Comparison of ENCODE assay signal across 21 cellular contexts in the genomic region with DNA sequence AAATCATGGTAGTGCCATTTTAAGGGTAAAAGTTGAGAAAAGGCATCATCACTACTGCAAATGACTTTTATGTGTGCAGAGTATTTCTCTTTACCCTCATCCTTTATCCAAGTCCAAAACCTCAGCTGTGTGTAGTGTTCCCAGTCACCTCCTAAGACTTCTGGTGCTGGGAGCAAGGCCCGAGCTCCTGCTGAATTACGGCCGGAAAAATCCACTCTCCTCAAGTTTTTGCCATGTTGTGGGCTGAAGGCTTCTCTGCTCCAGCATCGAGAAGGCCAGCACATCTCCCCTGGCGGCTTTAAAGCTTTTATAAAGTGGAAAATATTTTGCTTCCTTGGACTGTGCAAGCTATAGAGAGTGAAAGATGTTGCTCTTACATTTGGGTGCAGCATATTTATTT.
"Had no signal": no experiment of that assay in that cellular context is flagged by ENCODE, and none has a peak within 500 bp of the region (broad histone marks: within the 10 kb centered on the region; RNA-seq: fewer than 3 reads in every experiment).

No MANE protein-coding gene starts in this region.

- H3K36me3 ChIP-seq: lower lobe of right lung, right atrium auricular region, stomach, upper lobe of left lung had no signal

- H3K9me2 ChIP-seq: SK-N-SH had no signal

- H3K36me3 Mint-ChIP-seq: activated naive CD8-positive, alpha-beta T cell treated with anti-CD3 and anti-CD28 coated beads for 36 hours; brain had no signal

- H3K27me3 Mint-ChIP-seq: brain, progenitor cell of endocrine pancreas had no signal

- H3K9me3 Mint-ChIP-seq: activated naive CD8-positive, alpha-beta T cell treated with anti-CD3 and anti-CD28 coated beads for 36 hours; T-helper 2 cell treated with Interferon-gamma antibody and Interleukin-4, amounts not matched to agents 5 μg/mL and 100 μg/mL, for 36 hours had no signal

- H3K9me3 ChIP-seq: lower lobe of right lung, right atrium auricular region, SK-N-SH, upper lobe of left lung had no signal

- ATAC-seq: left colon, lower lobe of right lung had no signal

- H3K27me3 ChIP-seq: right atrium auricular region, stomach, upper lobe of left lung had no signal

- H3K4me1 Mint-ChIP-seq: activated naive CD8-positive, alpha-beta T cell treated with anti-CD3 and anti-CD28 coated beads for 36 hours; brain; mesothelial cell of epicardium; nephron progenitor cell had no signal

- H3K4me1 ChIP-seq: lower lobe of right lung, right atrium auricular region, stomach, upper lobe of left lung had no signal

- H3K4me3 ChIP-seq: lower lobe of right lung, right atrium auricular region, skin epidermis, stomach, upper lobe of left lung had no signal

- DNase-seq: activated CD4-positive, alpha-beta T cell treated with anti-CD3 and anti-CD28 coated beads, Interleukin-2, amount 50 U/mL, for 4 hours; activated naive CD4-positive, alpha-beta T cell; activated naive CD8-positive, alpha-beta T cell treated with anti-CD3 and anti-CD28 coated beads for 36 hours; amygdala; central memory CD4-positive, alpha-beta T cell; hippocampal formation; islet precursor cell; left colon; lower lobe of right lung; nephron progenitor cell; occipital lobe; SK-N-SH; stimulated activated CD4-positive, alpha-beta T cell treated with anti-CD3 and anti-CD28 coated beads, Interleukin-4, amount 100 ng/mL, for 1 hour; stomach; upper lobe of left lung had no signal

- H3K27ac ChIP-seq: lower lobe of right lung, stomach, upper lobe of left lung had no signal

- H3K9ac ChIP-seq: SK-N-SH had no signal

- H3K27ac Mint-ChIP-seq: activated naive CD8-positive, alpha-beta T cell treated with anti-CD3 and anti-CD28 coated beads for 36 hours; brain; mesothelial cell of epicardium; nephron progenitor cell; progenitor cell of endocrine pancreas; T-helper 2 cell treated with Interferon-gamma antibody and Interleukin-4, amounts not matched to agents 5 μg/mL and 100 μg/mL, for 36 hours had no signal

- H3K4me2 ChIP-seq: SK-N-SH had no signal

- H3K4me3 Mint-ChIP-seq: activated naive CD8-positive, alpha-beta T cell treated with anti-CD3 and anti-CD28 coated beads for 36 hours; brain; mesothelial cell of epicardium; nephron progenitor cell; T-helper 2 cell treated with Interferon-gamma antibody and Interleukin-4, amounts not matched to agents 5 μg/mL and 100 μg/mL, for 36 hours had no signal
